In genomic region chr15:73926191-73927002, GRCh38 we compare ENCODE assay signal across 8 cellular contexts. TPM values are rescaled to one million over a fixed set of nuclear protein-coding genes. Genes with fewer than 3 reads are reported as not detected.
DNase-seq lines count a peak whose midpoint lies in the region; TF ChIP-seq lines count a peak whose summit lies in the region.

Gene LOXL1 (plus strand): TSS chr15:73926462. CDS start chr15:73926784, 322 bp downstream.

- H3K27ac ChIP-seq in VCaP = peak within 1 kb of the TSS; percentile 99

- peak; percentile 53 for DNase-seq in BJ (ENCODE audit: low read depth)
- DNase-seq in HT-29 (ENCODE audit: low spot score) = peak; percentile 82
- peak; percentile 89 for DNase-seq in fibroblast of pulmonary artery (ENCODE audit: low read depth)
- DNase-seq in myocyte (ENCODE audit: low read depth) = peak; percentile 96
- no peak for DNase-seq in activated effector memory CD4-positive, alpha-beta T cell treated with Interleukin-2 at 50 U/mL for 16 hours
- no peak for DNase-seq in stimulated activated CD4-positive, alpha-beta T cell treated with anti-CD3 and anti-CD28 coated beads, Interleukin-4, amount 100 ng/mL, for 4 hours
- DNase-seq in SKM-1 treated with dmso at 0.1 percent for 144 hours (lab: John Stamatoyannopoulos, UW; ENCODE audit: unreplicated experiment) = no peak

- CTCF ChIA-PET in BJ (lab: Yijun Ruan, JAX) = interaction anchor here (1.0 to 4.3 kb wide), 6 partner anchors 10 to 47 kb away, joined by 3 to 16 read pairs (median 10); no protein-coding TSS in a partner anchor

- H3K4me3 ChIP-seq in BJ (ENCODE audit: low read depth, low read length) (peak within 1 kb of the TSS; percentile 59), fibroblast of pulmonary artery (replicated peaks; ENCODE audit: low read depth, low read length) (peak within 1 kb of the TSS; percentile 69)

- H3K36me3 ChIP-seq in BJ (ENCODE audit: control insufficient read depth, insufficient read depth, low read length) = no peaks in the 10 kb centered on the region

- POLR2A ChIA-PET in BJ (lab: Charles Lee) = interaction anchor here (1.2 kb wide), 1 partner anchor 10 kb away, joined by 5 read pairs; no protein-coding TSS in a partner anchor

- no peaks in the 10 kb centered on the region for H3K27me3 ChIP-seq in BJ (ENCODE audit: control insufficient read depth, insufficient read depth, low read length)

- TF ChIP-seq CTCF in BJ (IDR thresholded peaks at IDR 0.05; ENCODE audit: insufficient read depth, low read depth, low read length) = no peak
- TF ChIP-seq CTCF in VCaP (conservative IDR thresholded peaks at IDR 0.05) = no peak
- no peak for TF ChIP-seq CTCF in fibroblast of pulmonary artery (IDR thresholded peaks at IDR 0.05; ENCODE audit: low read length, missing control alignments)

RNA-seq across cellular contexts. Expression of gene LOXL1, which starts in this region (rescaled TPM):
- 59.1 and 92.9 TPM in 2 replicates for polyA plus RNA-seq in BJ (2011; rRNA removed)
- polyA minus RNA-seq in BJ (2011; rRNA and poly(A)+ RNA removed) = 133 and 185 TPM in 2 replicates
- 20.0 and 26.1 TPM in 2 replicates for total RNA-seq in HT-29 (2014; rRNA removed; shearing (Covaris generic))
- 129 and 136 TPM in 2 replicates for total RNA-seq in myocyte
- 758 TPM for polyA plus RNA-seq in myocyte (2012)

Comparison
In these comparisons a context has a peak if more than half of its experiments do, and no peak if none do; other contexts are left out.
1. DNase-seq: peak in BJ (single experiment), HT-29 (single experiment), fibroblast of pulmonary artery (single experiment) and myocyte (single experiment); none in activated effector memory CD4-positive, alpha-beta T cell treated with Interleukin-2 at 50 U/mL for 16 hours (single experiment), stimulated activated CD4-positive, alpha-beta T cell treated with anti-CD3 and anti-CD28 coated beads, Interleukin-4, amount 100 ng/mL, for 4 hours (0 of 2) and SKM-1 treated with dmso at 0.1 percent for 144 hours (single experiment).